ENCODE assay signal across 9 cellular contexts in genomic region chr10:68231916-68232315, GRCh38. TPM values are rescaled to one million over a fixed set of nuclear protein-coding genes. Genes with fewer than 3 reads are reported as not detected.
A peak's percentile ranks its signal among the peaks of the same experiment; 100 is the strongest.
DNase-seq lines count a peak whose midpoint lies in the region; ATAC-seq lines count a peak whose summit lies in the region.
"Had no signal": no experiment of that assay in that cellular context is flagged by ENCODE, and none has a peak within 500 bp of the region (broad histone marks: within the 10 kb centered on the region; RNA-seq: fewer than 3 reads in every experiment).

Gene ATOH7 (minus strand): TSS chr10:68232113. CDS start chr10:68231677, 436 bp downstream.

- H3K9me3 Mint-ChIP-seq in T-helper 2 cell treated with Interferon-gamma antibody and Interleukin-4, amounts not matched to agents 5 μg/mL and 100 μg/mL, for 36 hours = no peaks in the 10 kb centered on the region

- no peak for DNase-seq in T-helper 2 cell treated with Interferon-gamma antibody and Interleukin-4, amounts not matched to agents 5 μg/mL and 100 μg/mL, for 36 hours (ENCODE audit: low spot score)
- no peak for DNase-seq in T-helper 2 cell
- DNase-seq in left colon = no peak
- peak; percentile 65 for DNase-seq in superior temporal gyrus (ENCODE audit: extremely low spot score)
- no peak for DNase-seq in activated effector memory CD4-positive, alpha-beta T cell treated with Interleukin-2 at 50 U/mL for 16 hours
- DNase-seq in NCI-H524 treated with DMSO at 0.1 percent for 48 hours (lab: John Stamatoyannopoulos, UW) = no peak

- H3K27ac ChIP-seq in angular gyrus (ENCODE audit: low read depth, low read length) = peak within 1 kb of the TSS; percentile 86

- peaks cover 6% of the 10 kb centered on the region for H3K4me1 Mint-ChIP-seq in T-helper 2 cell treated with Interferon-gamma antibody and Interleukin-4, amounts not matched to agents 5 μg/mL and 100 μg/mL, for 36 hours (ENCODE audit: low read depth)

- peaks cover 56% of the 10 kb centered on the region for H3K27me3 Mint-ChIP-seq in T-helper 2 cell treated with Interferon-gamma antibody and Interleukin-4, amounts not matched to agents 5 μg/mL and 100 μg/mL, for 36 hours (ENCODE audit: low read depth)

- intact Hi-C loops in left colon (cut with DNase I, micrococcal nuclease) = no loop called here

- H3K27ac Mint-ChIP-seq in T-helper 2 cell treated with Interferon-gamma antibody and Interleukin-4, amounts not matched to agents 5 μg/mL and 100 μg/mL, for 36 hours = no peak within 1 kb of the TSS

- H3K4me3 Mint-ChIP-seq in T-helper 2 cell treated with Interferon-gamma antibody and Interleukin-4, amounts not matched to agents 5 μg/mL and 100 μg/mL, for 36 hours = peak within 1 kb of the TSS; percentile 82

- peak; percentile 13 for ATAC-seq in left colon
- ATAC-seq in activated CD4-positive, CD25-positive, alpha-beta regulatory T cell treated with anti-CD3 and anti-CD28 coated beads, Interleukin-2, amount 50 U/mL, for 24 hours = no peak

- H3K36me3 Mint-ChIP-seq in T-helper 2 cell treated with Interferon-gamma antibody and Interleukin-4, amounts not matched to agents 5 μg/mL and 100 μg/mL, for 36 hours (ENCODE audit: low read depth) = no peaks in the 10 kb centered on the region

RNA-seq across cellular contexts. Expression of gene ATOH7, which starts in this region (rescaled TPM):
- total RNA-seq in left colon = under 1 TPM in 1 of 2 donors, not detected in 1; 0.22 TPM
- total RNA-seq: activated CD8-positive, alpha-beta memory T cell treated with anti-CD3 and anti-CD28 coated beads for 36 hours had no signal

Comparison
In these comparisons a context has a peak if more than half of its experiments do, and no peak if none do; other contexts are left out.
1. Peak in ATAC-seq in left colon; RNA of the gene not detected or under 1 TPM.